Comparison of ENCODE assay signal across 7 cellular contexts in genomic region chr7:149125864-149126661, GRCh38. TPM values are rescaled to one million over a fixed set of nuclear protein-coding genes. Genes with fewer than 3 reads are reported as not detected.
DNase-seq lines count a peak whose midpoint lies in the region; ATAC-seq lines count a peak whose summit lies in the region.

A gene with protein sequence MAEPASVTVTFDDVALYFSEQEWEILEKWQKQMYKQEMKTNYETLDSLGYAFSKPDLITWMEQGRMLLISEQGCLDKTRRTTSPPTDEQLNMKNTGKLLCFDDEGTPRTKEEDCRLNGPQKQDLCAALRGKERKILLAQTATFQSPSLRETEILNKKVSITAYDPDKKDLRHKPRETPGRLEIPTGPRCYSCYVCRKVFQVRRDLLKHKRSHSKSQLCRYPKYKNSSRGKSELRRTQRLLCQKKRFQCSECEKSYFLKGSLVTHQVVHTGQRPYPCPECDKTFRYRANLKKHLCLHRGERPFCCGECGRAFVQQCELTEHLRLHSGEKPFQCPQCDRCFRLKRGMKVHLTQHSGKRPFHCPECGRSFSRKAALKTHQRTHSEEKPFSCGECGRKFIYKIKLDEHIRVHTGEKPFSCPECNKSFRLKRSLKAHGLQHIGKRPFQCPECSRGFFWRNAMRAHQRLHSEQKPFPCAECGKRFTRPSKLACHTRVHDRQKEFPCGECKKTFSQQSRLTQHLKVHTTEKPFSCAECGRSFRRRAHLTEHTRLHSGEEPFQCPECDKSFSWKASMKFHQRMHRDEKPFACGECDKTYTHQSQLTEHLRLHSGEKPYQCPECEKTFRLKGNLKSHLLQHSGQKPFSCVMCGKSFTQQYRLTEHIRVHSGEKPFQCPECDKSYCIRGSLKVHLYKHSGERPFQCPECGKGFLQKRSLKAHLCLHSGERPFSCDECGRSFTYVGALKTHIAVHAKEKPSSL (minus strand): TSS chr7:149126324. CDS start chr7:149126213, 111 bp downstream.

- H3K4me3 ChIP-seq in right cardiac atrium (ENCODE audit: low read length), result peak within 1 kb of the TSS; percentile 45

- H3K9me3 Mint-ChIP-seq in T-helper 1 cell treated with Interleukin-12 subunit alpha and Interleukin-12 subunit beta and Interleukin-4 antibody, amounts not matched to agents 30 μg/mL and 1 μg/mL, for 36 hours, result peaks cover 7% of the 10 kb centered on the region

- peak within 1 kb of the TSS; percentile 100 for H3K27ac Mint-ChIP-seq in T-helper 1 cell treated with Interleukin-12 subunit alpha and Interleukin-12 subunit beta and Interleukin-4 antibody, amounts not matched to agents 30 μg/mL and 1 μg/mL, for 36 hours

- no peaks in the 10 kb centered on the region for H3K9me3 ChIP-seq in right cardiac atrium (ENCODE audit: control insufficient read depth, low read length)

- H3K27me3 ChIP-seq in right cardiac atrium (ENCODE audit: control insufficient read depth, insufficient read depth), result no peaks in the 10 kb centered on the region

- peak; percentile 86 for ATAC-seq in GM18498 (IDR thresholded peaks at IDR 0.05; ENCODE audit: unreplicated experiment)
- ATAC-seq in HG02884 (IDR thresholded peaks at IDR 0.05; ENCODE audit: unreplicated experiment), result peak; percentile 80
- ATAC-seq in right cardiac atrium, result peak; percentile 95

- no peaks in the 10 kb centered on the region for H3K4me1 ChIP-seq in right cardiac atrium (ENCODE audit: control insufficient read depth, insufficient read depth, low read length)

- peaks cover 26% of the 10 kb centered on the region for H3K4me1 Mint-ChIP-seq in T-helper 1 cell treated with Interleukin-12 subunit alpha and Interleukin-12 subunit beta and Interleukin-4 antibody, amounts not matched to agents 30 μg/mL and 1 μg/mL, for 36 hours (ENCODE audit: low read depth)

- H3K36me3 Mint-ChIP-seq in T-helper 1 cell treated with Interleukin-12 subunit alpha and Interleukin-12 subunit beta and Interleukin-4 antibody, amounts not matched to agents 30 μg/mL and 1 μg/mL, for 36 hours (ENCODE audit: low read depth), result peaks cover 20% of the 10 kb centered on the region

- intact Hi-C loops in right cardiac atrium (cut with DNase I), result loop anchor here in 1 of 4 donors (2.0 kb wide), 1 partner anchor 35 kb away; the partner anchor contains the start of gene ZNF786

- WGBS in right cardiac atrium, result under 1% methylated on average over 72 of the region's 72 CpGs

- peak within 1 kb of the TSS; percentile 96 for H3K27ac ChIP-seq in angular gyrus (ENCODE audit: low read depth, low read length)
- H3K27ac ChIP-seq in right cardiac atrium (ENCODE audit: low read length), result peak within 1 kb of the TSS; percentile 78

- peak within 1 kb of the TSS; percentile 100 for H3K4me3 Mint-ChIP-seq in T-helper 1 cell treated with Interleukin-12 subunit alpha and Interleukin-12 subunit beta and Interleukin-4 antibody, amounts not matched to agents 30 μg/mL and 1 μg/mL, for 36 hours

- DNase-seq in NCI-H146 (lab: John Stamatoyannopoulos, UW) (peak; percentile 92), right cardiac atrium (peak; percentile 94 to 98 (median 97)), renal cortical epithelial cell (ENCODE audit: low read depth) (peak; percentile 70)

- H3K27me3 Mint-ChIP-seq in T-helper 1 cell treated with Interleukin-12 subunit alpha and Interleukin-12 subunit beta and Interleukin-4 antibody, amounts not matched to agents 30 μg/mL and 1 μg/mL, for 36 hours (ENCODE audit: low read depth), result no peaks in the 10 kb centered on the region

RNA-seq across cellular contexts. Expression of the gene that starts here (rescaled TPM):
- under 1 TPM; 0.72 to 0.99 (median 0.81) TPM for total RNA-seq in right cardiac atrium
- polyA plus RNA-seq in right cardiac atrium, result 0.50 TPM
- 3.6 and 9.2 TPM in 2 replicates for total RNA-seq in renal cortical epithelial cell

Comparison
In these comparisons a context has a peak if more than half of its experiments do, and no peak if none do; other contexts are left out.
1. Peak in every context shown above with its lines: DNase-seq, ATAC-seq, H3K4me3 ChIP-seq and H3K27ac ChIP-seq.
2. Peak in DNase-seq, ATAC-seq, H3K4me3 ChIP-seq and H3K27ac ChIP-seq in right cardiac atrium; RNA of the gene not detected or under 1 TPM.